Comparison of ENCODE assay signal across 18 cellular contexts in the genomic region with DNA sequence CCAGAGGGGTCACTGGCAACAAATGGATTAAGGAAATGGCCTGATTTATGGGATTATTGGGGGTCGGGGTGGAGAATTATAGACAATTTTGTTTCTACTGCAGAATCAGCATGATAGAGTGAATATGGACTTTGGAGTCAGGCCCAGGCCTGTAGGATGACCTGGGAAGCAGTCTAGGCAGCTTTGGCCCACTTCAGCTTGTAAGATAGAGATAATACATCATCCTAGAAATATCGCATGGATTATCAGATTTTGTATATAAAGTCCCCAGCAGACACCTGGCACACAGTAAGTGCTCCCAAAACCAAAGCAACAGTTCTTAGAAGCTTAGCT. TPM values are rescaled to one million over a fixed set of nuclear protein-coding genes. Genes with fewer than 3 reads are reported as not detected.
"Had no signal": no experiment of that assay in that cellular context is flagged by ENCODE, and none has a peak within 500 bp of the region (broad histone marks: within the 10 kb centered on the region; RNA-seq: fewer than 3 reads in every experiment).

No MANE protein-coding gene starts in this region.

- H3K27ac ChIP-seq: gastroesophageal sphincter, heart right ventricle, left lung, psoas muscle, spleen, thoracic aorta had no signal

- H3K4me1 Mint-ChIP-seq: activated CD4-positive, alpha-beta memory T cell treated with anti-CD3 and anti-CD28 coated beads, Interleukin-2, amount 10 ng/mL, durations not matched to agents 7 days and 5 days; activated CD4-positive, alpha-beta T cell treated with anti-CD3 and anti-CD28 coated beads for 36 hours; stimulated activated naive CD8-positive, alpha-beta T cell treated with anti-CD3 and anti-CD28 coated beads, Interleukin-15, amount 100 ng/mL, for 72 hours; T-helper 17 cell had no signal

- H3K4me3 ChIP-seq: gastroesophageal sphincter, heart right ventricle, left lung, psoas muscle, spleen, thoracic aorta had no signal

- H3K27me3 Mint-ChIP-seq: activated CD4-positive, alpha-beta memory T cell treated with anti-CD3 and anti-CD28 coated beads, Interleukin-2, amount 10 ng/mL, durations not matched to agents 7 days and 5 days; activated CD4-positive, alpha-beta T cell treated with anti-CD3 and anti-CD28 coated beads for 36 hours; stimulated activated naive CD8-positive, alpha-beta T cell treated with anti-CD3 and anti-CD28 coated beads, Interleukin-15, amount 100 ng/mL, for 72 hours; T-helper 17 cell had no signal

- H3K9me3 ChIP-seq: gastroesophageal sphincter, heart right ventricle, psoas muscle, thoracic aorta had no signal

- H3K4me1 ChIP-seq: gastroesophageal sphincter, heart right ventricle, left lung, psoas muscle, spleen had no signal

- H3K36me3 ChIP-seq: gastroesophageal sphincter, heart right ventricle, left lung, spleen, thoracic aorta had no signal

- H3K27ac Mint-ChIP-seq: activated CD4-positive, alpha-beta memory T cell treated with anti-CD3 and anti-CD28 coated beads, Interleukin-2, amount 10 ng/mL, durations not matched to agents 7 days and 5 days; activated CD4-positive, alpha-beta T cell treated with anti-CD3 and anti-CD28 coated beads for 36 hours; activated T-cell treated with anti-CD3 and anti-CD28 coated beads, Interleukin-2, amount 50 U/mL, for 24 hours; stimulated activated naive CD8-positive, alpha-beta T cell treated with anti-CD3 and anti-CD28 coated beads, Interleukin-15, amount 100 ng/mL, for 72 hours; T-helper 17 cell had no signal

- H3K27me3 ChIP-seq: gastroesophageal sphincter, left lung, spleen had no signal

- H3K4me3 Mint-ChIP-seq: activated CD4-positive, alpha-beta memory T cell treated with anti-CD3 and anti-CD28 coated beads, Interleukin-2, amount 10 ng/mL, durations not matched to agents 7 days and 5 days; activated CD4-positive, alpha-beta T cell treated with anti-CD3 and anti-CD28 coated beads for 36 hours; activated T-cell treated with anti-CD3 and anti-CD28 coated beads, Interleukin-2, amount 50 U/mL, for 24 hours; neural crest cell; stimulated activated naive CD8-positive, alpha-beta T cell treated with anti-CD3 and anti-CD28 coated beads, Interleukin-15, amount 100 ng/mL, for 72 hours; T-helper 17 cell had no signal

- DNase-seq: activated CD4-positive, alpha-beta memory T cell treated with anti-CD3 and anti-CD28 coated beads, Interleukin-2, amount 10 ng/mL, durations not matched to agents 7 days and 5 days; activated CD4-positive, alpha-beta T cell treated with anti-CD3 and anti-CD28 coated beads for 36 hours; activated naive CD4-positive, alpha-beta T cell treated with anti-CD3 and anti-CD28 coated beads, Interleukin-2, amount 50 U/mL, for 16 hours; activated T-cell treated with anti-CD3 and anti-CD28 coated beads, Interleukin-2, amount 50 U/mL, for 24 hours; heart right ventricle; left lung; mesendoderm; psoas muscle; spleen; stimulated activated naive CD8-positive, alpha-beta T cell treated with anti-CD3 and anti-CD28 coated beads, Interleukin-15, amount 100 ng/mL, for 72 hours; T-helper 17 cell had no signal

- ATAC-seq: activated CD4-positive, alpha-beta T cell treated with anti-CD3 and anti-CD28 coated beads for 36 hours; gastroesophageal sphincter; heart right ventricle; psoas muscle; sciatic nerve; stimulated activated naive CD8-positive, alpha-beta T cell treated with anti-CD3 and anti-CD28 coated beads, Interleukin-15, amount 100 ng/mL, for 72 hours; T-helper 17 cell had no signal

RNA-seq across cellular contexts. Expression of gene TOX3, which starts 27.1 kb away (rescaled TPM):
- total RNA-seq: activated CD4-positive, alpha-beta memory T cell treated with anti-CD3 and anti-CD28 coated beads, Interleukin-2, amount 10 ng/mL, durations not matched to agents 7 days and 5 days; activated CD4-positive, alpha-beta T cell treated with anti-CD3 and anti-CD28 coated beads for 36 hours; cardiac septum; heart right ventricle; myocyte; osteoblast; psoas muscle; spleen; T-helper 17 cell; thoracic aorta had no signal
- polyA plus RNA-seq: heart right ventricle had no signal
